8 cellular contexts compared by ENCODE assay signal in the genomic region with DNA sequence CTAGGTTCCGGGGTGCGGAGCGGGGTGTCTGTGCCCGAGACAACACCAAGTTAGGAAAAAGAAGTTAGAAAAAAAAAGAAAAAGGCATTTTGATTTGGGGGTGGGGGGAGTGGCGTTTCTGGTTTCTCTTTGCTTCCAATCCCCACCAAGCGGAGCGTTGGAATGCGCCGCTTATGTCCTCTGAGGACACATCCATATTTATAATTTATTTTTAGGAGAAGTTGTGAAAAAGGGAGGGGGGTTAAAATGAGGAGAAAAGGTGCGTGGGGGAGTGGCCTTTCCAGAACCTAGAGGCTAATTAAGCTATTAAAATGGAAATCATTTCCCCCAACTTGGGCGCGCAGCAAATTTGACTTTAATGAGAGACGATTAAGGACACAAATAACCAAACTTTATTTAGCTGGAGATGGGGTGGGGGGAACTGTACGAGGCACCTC.
A peak's percentile ranks its signal among the peaks of the same experiment; 100 is the strongest.
DNase-seq lines count a peak whose midpoint lies in the region; TF ChIP-seq lines count a peak whose summit lies in the region.

No MANE protein-coding gene starts in this region.

- peak overlapping the region; percentile 79 for H3K4me3 ChIP-seq in astrocyte of the spinal cord (ENCODE audit: low read depth, low read length)
- H3K4me3 ChIP-seq in liver (ENCODE audit: low read depth in 1 of 3, low read length in 3 of 3) = peak overlapping the region; percentile 68 to 97 (median 77)
- peak overlapping the region; percentile 53 to 86 (median 73) for H3K4me3 ChIP-seq in transverse colon

- no peak for TF ChIP-seq CTCF in astrocyte of the spinal cord (IDR thresholded peaks at IDR 0.05; ENCODE audit: low read depth, low read length)
- TF ChIP-seq CTCF in liver (IDR thresholded peaks at IDR 0.05; ENCODE audit: low read depth, low read length, missing input control) = no peak
- no peak for TF ChIP-seq CTCF in transverse colon (IDR thresholded peaks at IDR 0.05)

- H3K27ac ChIP-seq in liver (ENCODE audit: low read depth in 1 of 2, low read length in 2 of 2) (peak overlapping the region; percentile 40 to 68), transverse colon (peak overlapping the region; percentile 67 to 87 (median 76))

- TF ChIP-seq POLR2A in transverse colon (IDR thresholded peaks at IDR 0.05) = no peak

- TF ChIP-seq EP300 in transverse colon (IDR thresholded peaks at IDR 0.05; ENCODE audit: low read depth) = no peak

- H3K36me3 Mint-ChIP-seq in activated naive CD4-positive, alpha-beta T cell treated with anti-CD3 and anti-CD28 coated beads, Interleukin-2, amount 10 ng/mL, durations not matched to agents 7 days and 5 days = no peaks in the 10 kb centered on the region

- no peak for DNase-seq in activated naive CD4-positive, alpha-beta T cell treated with anti-CD3 and anti-CD28 coated beads, Interleukin-2, amount 10 ng/mL, durations not matched to agents 7 days and 5 days
- no peak for DNase-seq in activated naive CD4-positive, alpha-beta T cell (lab: John Stamatoyannopoulos, UW)
- DNase-seq in astrocyte of the spinal cord (ENCODE audit: low read depth, low spot score) = no peak
- DNase-seq in transverse colon = no peak
- no peak for DNase-seq in ureter (ENCODE audit: low spot score)
- DNase-seq in iPS-NIHi7 (ENCODE audit: extremely low spot score) = no peak
- no peak for DNase-seq in OCI-M2 (lab: John Stamatoyannopoulos, UW; ENCODE audit: unreplicated experiment)

- peak overlapping the region; percentile 86 to 92 for H3K9ac ChIP-seq in liver (ENCODE audit: low read depth in 1 of 2, low read length in 2 of 2)

- H3K9me3 ChIP-seq in liver (ENCODE audit: control insufficient read depth in 4 of 4, low read length in 3 of 4) (no peaks in the 10 kb centered on the region), transverse colon (no peaks in the 10 kb centered on the region)

- H3K27ac Mint-ChIP-seq in activated naive CD4-positive, alpha-beta T cell treated with anti-CD3 and anti-CD28 coated beads, Interleukin-2, amount 10 ng/mL, durations not matched to agents 7 days and 5 days = no peak overlapping the region

- no peaks in the 10 kb centered on the region for H3K9me3 Mint-ChIP-seq in activated naive CD4-positive, alpha-beta T cell treated with anti-CD3 and anti-CD28 coated beads, Interleukin-2, amount 10 ng/mL, durations not matched to agents 7 days and 5 days

- H3K36me3 ChIP-seq in liver (ENCODE audit: control insufficient read depth in 4 of 4, insufficient read depth in 3 of 4, low read depth in 1 of 4, low read length in 3 of 4) = no peaks in the 10 kb centered on the region
- H3K36me3 ChIP-seq in transverse colon = no peaks in the 10 kb centered on the region

- 8% methylated on average over 14 of the region's 14 CpGs for WGBS in liver
- 9 to 31% methylated on average over 12 to 14 of the region's 14 CpGs for WGBS in transverse colon (ENCODE audit: low coverage in 1 of 2), 2 donors

- CTCF ChIA-PET in activated naive CD4-positive, alpha-beta T cell treated with anti-CD3 and anti-CD28 coated beads, Interleukin-2, amount 10 ng/mL, durations not matched to agents 7 days and 5 days (lab: Charles Lee) = interaction anchor here (0.8 to 1.1 kb wide), 2 partner anchors 225 to 384 kb away, joined by 4 to 5 read pairs; no protein-coding TSS in a partner anchor

- H3K4me1 ChIP-seq in liver (ENCODE audit: control insufficient read depth in 4 of 4, insufficient read depth in 4 of 4, low read length in 3 of 4) (peaks cover 8 to 47% (median 28%) of the 10 kb centered on the region in 4 donors), transverse colon (peaks cover 5 to 48% (median 18%) of the 10 kb centered on the region in 4 donors)

- TF ChIP-seq RAD21 in liver (IDR thresholded peaks at IDR 0.05) = no peak

- H3K4me3 Mint-ChIP-seq in activated naive CD4-positive, alpha-beta T cell treated with anti-CD3 and anti-CD28 coated beads, Interleukin-2, amount 10 ng/mL, durations not matched to agents 7 days and 5 days = peak overlapping the region; percentile 75

- H3K27me3 Mint-ChIP-seq in activated naive CD4-positive, alpha-beta T cell treated with anti-CD3 and anti-CD28 coated beads, Interleukin-2, amount 10 ng/mL, durations not matched to agents 7 days and 5 days = peaks cover 57% of the 10 kb centered on the region

- in situ Hi-C loops in astrocyte of the spinal cord (cut with HindIII; ENCODE audit: low sequenced_read_pairs) = no loop called here
- in situ Hi-C loops in transverse colon (cut with MboI; ENCODE audit: low pct_ligation_motif_present in 1 of 4, low pct_unique_long_range_greater_than_20kb in 1 of 4, low sequenced_read_pairs in 3 of 4) = loop anchor here in 2 of 4 donors (10.0 kb wide), 1 partner anchor 222 kb away; no protein-coding TSS in a partner anchor

- peaks cover 35% of the 10 kb centered on the region for H3K4me1 Mint-ChIP-seq in activated naive CD4-positive, alpha-beta T cell treated with anti-CD3 and anti-CD28 coated beads, Interleukin-2, amount 10 ng/mL, durations not matched to agents 7 days and 5 days

- no peaks in the 10 kb centered on the region for H3K27me3 ChIP-seq in liver (ENCODE audit: control insufficient read depth in 4 of 4, insufficient read depth in 4 of 4, low read length in 3 of 4)
- H3K27me3 ChIP-seq in transverse colon = peaks cover 23% of the 10 kb centered on the region

- intact Hi-C loops in transverse colon (cut with DNase I; ENCODE audit: low total_unique reads) = no loop called here

TF ChIP-seq in liver, 16 proteins besides CTCF, POLR2A, EP300 and RAD21:
- no peak for TF ChIP-seq RXRA (IDR thresholded peaks at IDR 0.05)
- TF ChIP-seq HNF4G (IDR thresholded peaks at IDR 0.05) = no peak
- TF ChIP-seq JUND (IDR thresholded peaks at IDR 0.05) = no peak
